In genomic region chr12:90947869-90948268, GRCh38 we compare ENCODE assay signal across 29 cellular contexts. TPM values are rescaled to one million over a fixed set of nuclear protein-coding genes. Genes with fewer than 3 reads are reported as not detected.
"Had no signal": no experiment of that assay in that cellular context is flagged by ENCODE, and none has a peak within 500 bp of the region (broad histone marks: within the 10 kb centered on the region; RNA-seq: fewer than 3 reads in every experiment).

No MANE protein-coding gene starts in this region.

- H3K4me1 ChIP-seq: colonic mucosa, esophagus squamous epithelium, foreskin keratinocyte, psoas muscle, right lobe of liver, spleen, transverse colon had no signal

- H3K36me3 ChIP-seq: colonic mucosa, esophagus squamous epithelium, neutrophil, right lobe of liver, spleen, thoracic aorta, transverse colon had no signal

- H3K4me3 ChIP-seq: colonic mucosa, esophagus squamous epithelium, hepatocyte, psoas muscle, right lobe of liver, spleen, thoracic aorta, transverse colon had no signal

- H3K27ac ChIP-seq: colonic mucosa, esophagus squamous epithelium, foreskin keratinocyte, hepatocyte, neutrophil, psoas muscle, right lobe of liver, spleen, thoracic aorta, transverse colon had no signal

- H3K9me3 ChIP-seq: colonic mucosa, esophagus squamous epithelium, neutrophil, psoas muscle, right lobe of liver, spleen, thoracic aorta, transverse colon had no signal

- ATAC-seq: foreskin keratinocyte; naive thymus-derived CD4-positive, alpha-beta T cell; psoas muscle; right lobe of liver; stimulated activated naive B cell treated with anti-CD40 and anti-IgM and Interleukin-4, amounts not matched to agents 10 μg/mL and 1 μg/mL and 100 μg/mL, for 72 hours; stimulated activated naive CD8-positive, alpha-beta T cell treated with anti-CD3 and anti-CD28 coated beads, Interleukin-15, amount 100 ng/mL, for 72 hours had no signal

- DNase-seq: colonic mucosa; dermis blood vessel endothelial cell; esophagus squamous epithelium; foreskin keratinocyte; head of caudate nucleus; mammary epithelial cell; naive thymus-derived CD4-positive, alpha-beta T cell; nephron progenitor cell; psoas muscle; retina; right lobe of liver; spleen; stimulated activated CD4-positive, alpha-beta T cell treated with anti-CD3 and anti-CD28 coated beads, Interleukin-15, amount 100 ng/mL, for 24 hours; stimulated activated CD4-positive, alpha-beta T cell treated with anti-CD3 and anti-CD28 coated beads, Interleukin-1b, Interleukin-23, amount 100 ng/mL, for 48 hours; stimulated activated CD4-positive, alpha-beta T cell treated with anti-CD3 and anti-CD28 coated beads, Interleukin-4, amount 100 ng/mL, for 24 hours; stimulated activated naive B cell treated with anti-CD40 and anti-IgM and Interleukin-4, amounts not matched to agents 10 μg/mL and 1 μg/mL and 100 μg/mL, for 72 hours; stimulated activated naive CD8-positive, alpha-beta T cell treated with anti-CD3 and anti-CD28 coated beads, Interleukin-15, amount 100 ng/mL, for 72 hours; transverse colon had no signal

- H3K27me3 ChIP-seq: colonic mucosa, esophagus squamous epithelium, foreskin keratinocyte, hepatocyte, neutrophil, right lobe of liver, spleen, transverse colon had no signal

RNA-seq across cellular contexts. Expression of gene CCER1, which starts 7.1 kb away (rescaled TPM):
- total RNA-seq: colonic mucosa; dermis blood vessel endothelial cell; epithelial cell of proximal tubule; esophagus squamous epithelium; foreskin keratinocyte; hepatocyte; kidney epithelial cell; lower leg skin; mammary epithelial cell; mesenteric fat pad; mononuclear cell; naive thymus-derived CD4-positive, alpha-beta T cell; osteoblast; psoas muscle; right lobe of liver; spleen; subcutaneous adipose tissue; thoracic aorta; transverse colon; urinary bladder had no signal

RNA-seq across cellular contexts. Expression of gene EPYC, which starts 56.9 kb away (rescaled TPM):
- total RNA-seq: colonic mucosa; dermis blood vessel endothelial cell; epithelial cell of proximal tubule; esophagus squamous epithelium; foreskin keratinocyte; kidney epithelial cell; lower leg skin; mammary epithelial cell; mesenteric fat pad; mononuclear cell; naive thymus-derived CD4-positive, alpha-beta T cell; psoas muscle; right lobe of liver; spleen; subcutaneous adipose tissue; thoracic aorta; transverse colon had no signal
